ENCODE assay signal across 22 cellular contexts in the genomic region with DNA sequence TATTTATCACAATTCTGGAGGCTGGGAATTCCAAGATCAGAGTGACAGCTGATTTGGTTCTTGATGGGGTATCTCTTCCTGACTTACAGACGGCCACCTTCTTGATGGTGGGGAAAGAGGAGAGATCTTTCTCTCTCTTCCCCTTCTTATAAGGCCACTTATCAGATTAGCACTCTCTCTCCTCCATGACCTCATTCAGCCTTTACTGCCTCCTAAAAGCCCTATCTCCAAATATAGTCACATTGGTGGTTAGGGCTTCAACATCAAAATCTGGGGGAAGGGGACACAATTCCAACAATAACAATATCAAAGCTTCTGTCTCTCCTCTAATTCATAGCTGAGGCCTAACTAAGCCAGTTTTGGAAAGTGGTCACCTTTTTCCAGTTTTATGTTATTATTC.
DNase-seq lines count a peak whose midpoint lies in the region; FAIRE-seq and TF ChIP-seq lines count a peak whose summit lies in the region.
"Had no signal": no experiment of that assay in that cellular context is flagged by ENCODE, and none has a peak within 500 bp of the region (broad histone marks: within the 10 kb centered on the region; RNA-seq: fewer than 3 reads in every experiment).

No MANE protein-coding gene starts in this region.

- peak overlapping the region; percentile 81 for H3K27ac ChIP-seq in smooth muscle cell (ENCODE audit: low read depth)
- H3K27ac ChIP-seq: KMS-11, PC-9 had no signal

- no peaks in the 10 kb centered on the region for H3K9me3 Mint-ChIP-seq in chondrocyte (ENCODE audit: low read depth)
- H3K9me3 Mint-ChIP-seq: CD4-positive, alpha-beta T cell; GM23338 had no signal

- peak overlapping the region; percentile 89 for H3K27ac Mint-ChIP-seq in chondrocyte (ENCODE audit: unreplicated experiment)
- H3K27ac Mint-ChIP-seq: CD4-positive, alpha-beta T cell; GM23338 had no signal

- peaks cover 45% of the 10 kb centered on the region for H3K4me1 Mint-ChIP-seq in chondrocyte (ENCODE audit: low read depth)
- H3K4me1 Mint-ChIP-seq: GM23338 had no signal

- no peaks in the 10 kb centered on the region for H3K9me3 ChIP-seq in smooth muscle cell (replicated peaks; ENCODE audit: low read depth)
- H3K9me3 ChIP-seq: HAP-1 had no signal

- TF ChIP-seq CTCF in chondrocyte (IDR thresholded peaks at IDR 0.05) (no peak), smooth muscle cell (IDR thresholded peaks at IDR 0.05; ENCODE audit: borderline replicate concordance, insufficient read depth, poor library complexity, severe bottlenecking) (no peak)

- FAIRE-seq in GM19239 (lab: Jason Lieb, UNC) = peak; percentile 49

- H4K20me1 ChIP-seq in smooth muscle cell (ENCODE audit: low read depth) = no peaks in the 10 kb centered on the region

- no peak overlapping the region for H2AFZ ChIP-seq in smooth muscle cell (ENCODE audit: low read depth)
- H2AFZ ChIP-seq: GM23338, PC-9 had no signal

- H3K36me3 Mint-ChIP-seq in chondrocyte (ENCODE audit: low read depth) = no peaks in the 10 kb centered on the region

- no peaks in the 10 kb centered on the region for H3K79me2 ChIP-seq in smooth muscle cell (ENCODE audit: low read depth)

- peaks cover 15% of the 10 kb centered on the region for H3F3A ChIP-seq in smooth muscle cell (ENCODE audit: low read depth)

- H3K4me1 ChIP-seq in smooth muscle cell (ENCODE audit: low read depth) = peaks cover 17% of the 10 kb centered on the region

- 59% methylated on average over 1 of the region's 1 CpG for WGBS in smooth muscle cell (ENCODE audit: low lambda C conversion rate)

- H3K9ac ChIP-seq in smooth muscle cell (ENCODE audit: low read depth) = no peak overlapping the region
- H3K9ac ChIP-seq: KMS-11 had no signal

- H3K27me3 Mint-ChIP-seq in chondrocyte (ENCODE audit: low read depth) = no peaks in the 10 kb centered on the region
- H3K27me3 Mint-ChIP-seq: CD4-positive, alpha-beta T cell had no signal

- H3K36me3 ChIP-seq in smooth muscle cell (ENCODE audit: low read depth) = no peaks in the 10 kb centered on the region
- H3K36me3 ChIP-seq: HAP-1 had no signal

- no peak overlapping the region for H3K4me3 ChIP-seq in smooth muscle cell
- H3K4me3 ChIP-seq: GM23338, HAP-1, PC-9 had no signal

- DNase-seq in GM19239 (ENCODE audit: insufficient read length, low spot score) (no peak), M059J (ENCODE audit: low read depth) (peak; percentile 31), chondrocyte (ENCODE audit: low spot score) (no peak), smooth muscle cell (lab: John Stamatoyannopoulos, UW; ENCODE audit: unreplicated experiment) (no peak), islet precursor cell (no peak), CD1c-positive myeloid dendritic cell (ENCODE audit: extremely low spot score) (no peak)
- DNase-seq in activated CD4-positive, alpha-beta T cell treated with anti-CD3 and anti-CD28 coated beads for 1 hour = no peak
- DNase-seq: CD4-positive, alpha-beta T cell; COR-L47; DMS79; NCI-H1048; NCI-H1436; NCI-H1930; NCI-H2227 treated with DMSO at 0.1 percent for 48 hours; NCI-H510A treated with DMSO at 0.1 percent for 48 hours; NCI-H748 treated with DMSO at 0.1 percent for 48 hours; PC-9; RPMI8226; SHP77 had no signal

- peak overlapping the region; percentile 82 for H3K4me2 ChIP-seq in smooth muscle cell
- H3K4me2 ChIP-seq: GM23338, KMS-11, PC-9 had no signal

- H3K4me3 Mint-ChIP-seq in chondrocyte (ENCODE audit: unreplicated experiment) = no peak overlapping the region
- H3K4me3 Mint-ChIP-seq: CD4-positive, alpha-beta T cell; GM23338 had no signal

- no peaks in the 10 kb centered on the region for H3K27me3 ChIP-seq in smooth muscle cell (ENCODE audit: low read depth)
